In the genomic region with DNA sequence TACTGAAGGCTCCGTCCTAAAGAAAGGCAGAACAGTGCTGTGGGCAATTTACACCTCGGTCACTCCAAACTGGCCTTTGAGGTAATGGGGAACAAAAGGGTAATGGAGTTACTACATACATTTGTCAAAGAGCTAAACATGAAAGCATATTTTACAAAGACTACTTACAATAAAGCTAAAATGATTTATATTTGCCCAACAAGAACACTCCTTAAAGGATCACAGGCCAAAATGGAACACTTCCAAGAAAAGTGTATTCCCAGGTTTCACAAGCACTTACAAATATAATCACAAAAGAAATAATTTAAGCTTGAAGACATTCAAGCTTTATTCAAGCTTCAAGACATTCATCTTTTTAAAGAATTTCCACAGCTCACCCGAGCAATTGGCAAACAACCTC, we compare ENCODE assay signal across 25 cellular contexts.
"Had no signal": no experiment of that assay in that cellular context is flagged by ENCODE, and none has a peak within 500 bp of the region (broad histone marks: within the 10 kb centered on the region; RNA-seq: fewer than 3 reads in every experiment).

No MANE protein-coding gene starts in this region.

- H3K4me3 ChIP-seq: body of pancreas, esophagus squamous epithelium had no signal

- H3K4me3 Mint-ChIP-seq: activated CD8-positive, alpha-beta T cell treated with anti-CD3 and anti-CD28 coated beads for 36 hours; activated naive CD8-positive, alpha-beta T cell; activated T-cell treated with anti-CD3 and anti-CD28 coated beads, Interleukin-2, amount 50 U/mL, for 4 hours; activated T-helper 17 cell treated with anti-CD3 and anti-CD28 coated beads, Interleukin-2, amount 50 U/mL, for 72 hours; WTC11 had no signal

- H3K27me3 Mint-ChIP-seq: activated CD8-positive, alpha-beta T cell treated with anti-CD3 and anti-CD28 coated beads for 36 hours; activated naive CD8-positive, alpha-beta T cell; activated T-helper 17 cell treated with anti-CD3 and anti-CD28 coated beads, Interleukin-2, amount 50 U/mL, for 72 hours had no signal

- ATAC-seq: activated CD8-positive, alpha-beta T cell treated with anti-CD3 and anti-CD28 coated beads for 36 hours; activated T-cell treated with anti-CD3 and anti-CD28 coated beads, Interleukin-2, amount 50 U/mL, for 4 hours; activated T-helper 17 cell treated with anti-CD3 and anti-CD28 coated beads, Interleukin-2, amount 50 U/mL, for 72 hours; body of pancreas; WTC11 had no signal

- H3K9me3 Mint-ChIP-seq: activated CD8-positive, alpha-beta T cell treated with anti-CD3 and anti-CD28 coated beads for 36 hours; activated T-cell treated with anti-CD3 and anti-CD28 coated beads, Interleukin-2, amount 50 U/mL, for 4 hours; activated T-helper 17 cell treated with anti-CD3 and anti-CD28 coated beads, Interleukin-2, amount 50 U/mL, for 72 hours; WTC11 had no signal

- H3K4me1 Mint-ChIP-seq: activated T-helper 17 cell treated with anti-CD3 and anti-CD28 coated beads, Interleukin-2, amount 50 U/mL, for 72 hours had no signal

- H3K27ac Mint-ChIP-seq: activated CD8-positive, alpha-beta T cell treated with anti-CD3 and anti-CD28 coated beads for 36 hours; activated naive CD8-positive, alpha-beta T cell; activated T-helper 17 cell treated with anti-CD3 and anti-CD28 coated beads, Interleukin-2, amount 50 U/mL, for 72 hours; WTC11 had no signal

- DNase-seq: activated CD4-positive, alpha-beta T cell treated with anti-CD3 and anti-CD28 coated beads for 1 hour; activated CD4-positive, alpha-beta T cell treated with anti-CD3 and anti-CD28 coated beads for 4 hours; activated CD4-positive, alpha-beta T cell treated with anti-CD3 and anti-CD28 coated beads, Interleukin-2, amount 50 U/mL, for 1 hour; activated CD4-positive, alpha-beta T cell treated with anti-CD3 and anti-CD28 coated beads, Interleukin-2, amount 50 U/mL, for 48 hours; activated CD8-positive, alpha-beta memory T cell treated with anti-CD3 and anti-CD28 coated beads for 24 hours; activated CD8-positive, alpha-beta T cell treated with anti-CD3 and anti-CD28 coated beads for 36 hours; activated effector memory CD4-positive, alpha-beta T cell treated with Interleukin-2 at 50 U/mL for 16 hours; activated gamma-delta T cell treated with Interleukin-2 at 50 U/mL for 16 hours; activated naive CD4-positive, alpha-beta T cell treated with anti-CD3 and anti-CD28 coated beads, Interleukin-2, amount 50 U/mL, for 16 hours; activated naive CD4-positive, alpha-beta T cell treated with Interleukin-2 at 50 U/mL for 16 hours; activated T-cell treated with anti-CD3 and anti-CD28 coated beads, Interleukin-2, amount 50 U/mL, for 4 hours; amygdala; aorta; body of pancreas; caudate nucleus; cortex of kidney; dermis blood vessel endothelial cell; effector CD4-positive, alpha-beta T cell; esophagus squamous epithelium; foreskin fibroblast; head of caudate nucleus; T-helper 2 cell had no signal
